14 cellular contexts compared by ENCODE assay signal in genomic region chrX:113743069-113743468, GRCh38.
DNase-seq lines count a peak whose midpoint lies in the region; ATAC-seq lines count a peak whose summit lies in the region.
"Had no signal": no experiment of that assay in that cellular context is flagged by ENCODE, and none has a peak within 500 bp of the region (broad histone marks: within the 10 kb centered on the region; RNA-seq: fewer than 3 reads in every experiment).

No MANE protein-coding gene starts in this region.

- peaks cover 0 to 10% of the 10 kb centered on the region in 2 donors for H3K36me3 Mint-ChIP-seq in stimulated activated naive B cell treated with anti-CD40 and anti-IgM and Interleukin-4, amounts not matched to agents 10 μg/mL and 1 μg/mL and 100 μg/mL, for 72 hours
- H3K36me3 Mint-ChIP-seq: WTC11 had no signal

- DNase-seq in stimulated activated naive B cell treated with anti-CD40 and anti-IgM and Interleukin-4, amounts not matched to agents 10 μg/mL and 1 μg/mL and 100 μg/mL, for 72 hours: peak; percentile 32
- DNase-seq in COLO829 (ENCODE audit: low spot score) (no peak), SKM-1 treated with dmso at 0.1 percent for 144 hours (lab: John Stamatoyannopoulos, UW; ENCODE audit: unreplicated experiment) (no peak), NCI-H524 treated with DMSO at 0.1 percent for 48 hours (lab: John Stamatoyannopoulos, UW) (no peak)
- DNase-seq: adrenal gland, Caco-2, NCI-H1436 treated with DMSO at 0.1 percent for 48 hours, NCI-H69, right cardiac atrium had no signal

- H3K4me3 Mint-ChIP-seq in stimulated activated naive B cell treated with anti-CD40 and anti-IgM and Interleukin-4, amounts not matched to agents 10 μg/mL and 1 μg/mL and 100 μg/mL, for 72 hours: peak overlapping the region in 1 of 2 donors; percentile 53
- H3K4me3 Mint-ChIP-seq: dendritic cell treated with granulocyte-macrophage colony-stimulating factor and Interleukin-4, amounts not matched to agents 40 ng/mL and 50 ng/mL, for 4 days; WTC11 had no signal

- H3K9me3 Mint-ChIP-seq in stimulated activated naive B cell treated with anti-CD40 and anti-IgM and Interleukin-4, amounts not matched to agents 10 μg/mL and 1 μg/mL and 100 μg/mL, for 72 hours: peaks cover 3 to 5% of the 10 kb centered on the region in 2 donors
- H3K9me3 Mint-ChIP-seq: dendritic cell treated with granulocyte-macrophage colony-stimulating factor and Interleukin-4, amounts not matched to agents 40 ng/mL and 50 ng/mL, for 4 days; WTC11 had no signal

- H3K27me3 Mint-ChIP-seq in stimulated activated naive B cell treated with anti-CD40 and anti-IgM and Interleukin-4, amounts not matched to agents 10 μg/mL and 1 μg/mL and 100 μg/mL, for 72 hours: no peaks in the 10 kb centered on the region
- H3K27me3 Mint-ChIP-seq: dendritic cell treated with granulocyte-macrophage colony-stimulating factor and Interleukin-4, amounts not matched to agents 40 ng/mL and 50 ng/mL, for 4 days had no signal

- ATAC-seq in GM19351 (IDR thresholded peaks at IDR 0.05; ENCODE audit: unreplicated experiment) (peak; percentile 42), HG02642 (IDR thresholded peaks at IDR 0.05; ENCODE audit: poor library complexity, unreplicated experiment) (peak; percentile 65), HG03354 (IDR thresholded peaks at IDR 0.05; ENCODE audit: poor library complexity, severe bottlenecking, unreplicated experiment) (peak; percentile 59)
- peak; percentile 86 for ATAC-seq in stimulated activated naive B cell treated with anti-CD40 and anti-IgM and Interleukin-4, amounts not matched to agents 10 μg/mL and 1 μg/mL and 100 μg/mL, for 72 hours (replicated peaks)
- ATAC-seq: right cardiac atrium, WTC11 had no signal

- H3K27ac Mint-ChIP-seq in stimulated activated naive B cell treated with anti-CD40 and anti-IgM and Interleukin-4, amounts not matched to agents 10 μg/mL and 1 μg/mL and 100 μg/mL, for 72 hours: peak overlapping the region; percentile 81
- H3K27ac Mint-ChIP-seq: dendritic cell treated with granulocyte-macrophage colony-stimulating factor and Interleukin-4, amounts not matched to agents 40 ng/mL and 50 ng/mL, for 4 days; WTC11 had no signal

- H3K4me1 Mint-ChIP-seq in stimulated activated naive B cell treated with anti-CD40 and anti-IgM and Interleukin-4, amounts not matched to agents 10 μg/mL and 1 μg/mL and 100 μg/mL, for 72 hours: peaks cover 32 to 35% of the 10 kb centered on the region in 2 donors
